In the genomic region with DNA sequence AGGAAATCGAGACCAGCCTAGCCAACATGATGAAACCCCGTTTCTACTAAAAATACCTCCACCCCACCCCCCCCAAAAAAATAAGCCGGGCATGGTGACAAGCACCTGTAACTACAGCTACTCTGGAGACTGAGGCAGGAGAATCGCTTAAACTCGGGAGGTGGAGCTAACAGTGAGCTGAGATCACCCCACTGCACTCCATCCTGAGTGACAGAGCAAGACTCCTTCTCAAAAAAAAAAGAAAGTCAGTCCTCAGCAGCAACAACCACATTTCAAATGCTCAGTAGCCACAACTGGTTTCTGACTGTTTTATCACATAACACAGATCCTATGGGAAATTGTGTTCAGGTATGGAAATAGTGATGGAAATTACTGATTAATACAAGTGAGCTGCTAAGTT, we compare ENCODE assay signal across 1 cellular context.
TF ChIP-seq lines count a peak whose summit lies in the region.

No MANE protein-coding gene starts in this region.

TF ChIP-seq in SK-N-SH, 30 proteins besides CTCF, POLR2A, EP300 and RAD21:
- TF ChIP-seq, protein P1, sequence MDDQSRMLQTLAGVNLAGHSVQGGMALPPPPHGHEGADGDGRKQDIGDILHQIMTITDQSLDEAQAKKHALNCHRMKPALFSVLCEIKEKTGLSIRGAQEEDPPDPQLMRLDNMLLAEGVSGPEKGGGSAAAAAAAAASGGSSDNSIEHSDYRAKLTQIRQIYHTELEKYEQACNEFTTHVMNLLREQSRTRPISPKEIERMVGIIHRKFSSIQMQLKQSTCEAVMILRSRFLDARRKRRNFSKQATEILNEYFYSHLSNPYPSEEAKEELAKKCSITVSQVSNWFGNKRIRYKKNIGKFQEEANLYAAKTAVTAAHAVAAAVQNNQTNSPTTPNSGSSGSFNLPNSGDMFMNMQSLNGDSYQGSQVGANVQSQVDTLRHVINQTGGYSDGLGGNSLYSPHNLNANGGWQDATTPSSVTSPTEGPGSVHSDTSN (IDR thresholded peaks at IDR 0.05) = peak; percentile 52
- TF ChIP-seq GATA2 (CRISPR knock-in tag; IDR thresholded peaks at IDR 0.05) (no peak), FOXM1 (IDR thresholded peaks at IDR 0.05; ENCODE audit: low read depth) (no peak), FOXJ3 (CRISPR knock-in tag; IDR thresholded peaks at IDR 0.05) (no peak), ELF1 (IDR thresholded peaks at IDR 0.05) (no peak), GABPA (IDR thresholded peaks at IDR 0.05; ENCODE audit: low read depth) (no peak), YY1 (IDR thresholded peaks at IDR 0.05; ENCODE audit: low read depth) (no peak), TEAD4 (IDR thresholded peaks at IDR 0.05; ENCODE audit: borderline replicate concordance, insufficient read depth) (no peak), RCOR1 (IDR thresholded peaks at IDR 0.05; ENCODE audit: low read length) (no peak)
- TF ChIP-seq, protein P2, sequence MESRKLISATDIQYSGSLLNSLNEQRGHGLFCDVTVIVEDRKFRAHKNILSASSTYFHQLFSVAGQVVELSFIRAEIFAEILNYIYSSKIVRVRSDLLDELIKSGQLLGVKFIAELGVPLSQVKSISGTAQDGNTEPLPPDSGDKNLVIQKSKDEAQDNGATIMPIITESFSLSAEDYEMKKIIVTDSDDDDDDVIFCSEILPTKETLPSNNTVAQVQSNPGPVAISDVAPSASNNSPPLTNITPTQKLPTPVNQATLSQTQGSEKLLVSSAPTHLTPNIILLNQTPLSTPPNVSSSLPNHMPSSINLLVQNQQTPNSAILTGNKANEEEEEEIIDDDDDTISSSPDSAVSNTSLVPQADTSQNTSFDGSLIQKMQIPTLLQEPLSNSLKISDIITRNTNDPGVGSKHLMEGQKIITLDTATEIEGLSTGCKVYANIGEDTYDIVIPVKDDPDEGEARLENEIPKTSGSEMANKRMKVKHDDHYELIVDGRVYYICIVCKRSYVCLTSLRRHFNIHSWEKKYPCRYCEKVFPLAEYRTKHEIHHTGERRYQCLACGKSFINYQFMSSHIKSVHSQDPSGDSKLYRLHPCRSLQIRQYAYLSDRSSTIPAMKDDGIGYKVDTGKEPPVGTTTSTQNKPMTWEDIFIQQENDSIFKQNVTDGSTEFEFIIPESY (IDR thresholded peaks at IDR 0.05; ENCODE audit: borderline replicate concordance, low read depth) = 0 out of 2 replicates have a peak, but pooled peaks have one; percentile 24
- TF ChIP-seq, protein P3, sequence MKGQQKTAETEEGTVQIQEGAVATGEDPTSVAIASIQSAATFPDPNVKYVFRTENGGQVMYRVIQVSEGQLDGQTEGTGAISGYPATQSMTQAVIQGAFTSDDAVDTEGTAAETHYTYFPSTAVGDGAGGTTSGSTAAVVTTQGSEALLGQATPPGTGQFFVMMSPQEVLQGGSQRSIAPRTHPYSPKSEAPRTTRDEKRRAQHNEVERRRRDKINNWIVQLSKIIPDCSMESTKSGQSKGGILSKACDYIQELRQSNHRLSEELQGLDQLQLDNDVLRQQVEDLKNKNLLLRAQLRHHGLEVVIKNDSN (IDR thresholded peaks at IDR 0.05; ENCODE audit: borderline replicate concordance, low read depth) = no peak
